In the genomic region with DNA sequence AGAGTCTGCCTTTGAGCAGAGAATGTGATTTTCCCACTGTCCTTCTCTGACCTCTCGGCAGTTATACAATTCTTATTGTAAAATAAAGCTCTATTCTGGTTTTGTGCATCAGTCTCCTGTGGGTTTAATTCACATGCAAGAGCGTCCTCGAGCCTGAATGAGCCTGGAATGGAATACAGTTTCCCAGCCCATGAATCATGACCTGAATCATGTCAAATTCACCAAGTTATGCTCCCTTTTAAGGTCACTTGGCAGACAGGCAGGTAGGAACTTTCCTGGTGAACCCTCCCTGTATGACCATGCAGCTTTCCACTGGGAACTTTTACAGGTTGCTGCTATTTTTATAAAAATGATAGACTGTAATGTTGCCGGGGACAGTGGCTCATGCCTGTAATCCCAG, we compare ENCODE assay signal across 20 cellular contexts. TPM values are rescaled to one million over a fixed set of nuclear protein-coding genes. Genes with fewer than 3 reads are reported as not detected.
A peak's percentile ranks its signal among the peaks of the same experiment; 100 is the strongest.
DNase-seq lines count a peak whose midpoint lies in the region; ATAC-seq and TF ChIP-seq lines count a peak whose summit lies in the region.
"Had no signal": no experiment of that assay in that cellular context is flagged by ENCODE, and none has a peak within 500 bp of the region (broad histone marks: within the 10 kb centered on the region; RNA-seq: fewer than 3 reads in every experiment).

No MANE protein-coding gene starts in this region.

- no peaks in the 10 kb centered on the region for H3K36me3 ChIP-seq in upper lobe of right lung

- no peaks in the 10 kb centered on the region for H3K27me3 ChIP-seq in upper lobe of right lung

- POLR2A ChIA-PET in RWPE1 (lab: Yijun Ruan, JAX; ENCODE audit: low non-redundant PET): no interaction called here

- DNase-seq in EH (ENCODE audit: low read depth): peak; percentile 37
- DNase-seq in RWPE1 (ENCODE audit: low spot score): peak; percentile 13
- peak; percentile 73 for DNase-seq in epithelial cell of proximal tubule (ENCODE audit: low read depth)
- peak; percentile 93 for DNase-seq in kidney tubule cell (ENCODE audit: low spot score)
- no peak for DNase-seq in AG08396 (ENCODE audit: low spot score)
- no peak for DNase-seq in upper lobe of right lung
- no peak for DNase-seq in NCI-H128 (lab: John Stamatoyannopoulos, UW; ENCODE audit: unreplicated experiment)
- DNase-seq: COR-L47, DMS153, KG1, MM.1S, NCI-H1105, NCI-H187, NCI-H446, NCI-H748 treated with DMSO at 0.1 percent for 48 hours, PC-9, Right ventricle myocardium superior, SK-N-SH had no signal

- ATAC-seq in HG03354 (IDR thresholded peaks at IDR 0.05; ENCODE audit: poor library complexity, severe bottlenecking, unreplicated experiment) (no peak), upper lobe of right lung (no peak)

- no peak for TF ChIP-seq CTCF in RWPE1 (conservative IDR thresholded peaks at IDR 0.05; ENCODE audit: low read depth)
- TF ChIP-seq CTCF in epithelial cell of proximal tubule (conservative IDR thresholded peaks at IDR 0.05; ENCODE audit: low read depth, low read length): no peak
- no peak for TF ChIP-seq CTCF in upper lobe of right lung (IDR thresholded peaks at IDR 0.05)

- H3K27ac ChIP-seq in RWPE1 (no peak overlapping the region), upper lobe of right lung (no peak overlapping the region)
- H3K27ac ChIP-seq: C4-2B, PC-9 had no signal

- H3K4me3 ChIP-seq in epithelial cell of proximal tubule (ENCODE audit: low read depth, low read length) (no peak overlapping the region), upper lobe of right lung (no peak overlapping the region)
- H3K4me3 ChIP-seq: PC-9 had no signal

- H3K4me1 ChIP-seq in upper lobe of right lung: no peaks in the 10 kb centered on the region

- CTCF ChIA-PET in RWPE1 (lab: Yijun Ruan, JAX): interaction anchor here (0.7 kb wide), 1 partner anchor 1262 kb away, joined by 4 read pairs; no protein-coding TSS in a partner anchor

- intact Hi-C loops in upper lobe of right lung (cut with DNase I): no loop called here

- no peaks in the 10 kb centered on the region for H3K9me3 ChIP-seq in upper lobe of right lung
- H3K9me3 ChIP-seq: SK-N-SH had no signal

RNA-seq across cellular contexts. Expression of a gene that starts 41.7 kb away (rescaled TPM):
- total RNA-seq in epithelial cell of proximal tubule: 7.7 and 9.9 TPM in 2 replicates
- 18.0 TPM for total RNA-seq in upper lobe of right lung

Comparison
In these comparisons a context has a peak if more than half of its experiments do, and no peak if none do; other contexts are left out.
1. DNase-seq: peak in EH (single experiment), RWPE1 (single experiment), epithelial cell of proximal tubule (single experiment) and kidney tubule cell (single experiment); none in AG08396 (single experiment), upper lobe of right lung (single experiment) and NCI-H128 (single experiment).